Comparison of ENCODE assay signal across 8 cellular contexts in the genomic region with DNA sequence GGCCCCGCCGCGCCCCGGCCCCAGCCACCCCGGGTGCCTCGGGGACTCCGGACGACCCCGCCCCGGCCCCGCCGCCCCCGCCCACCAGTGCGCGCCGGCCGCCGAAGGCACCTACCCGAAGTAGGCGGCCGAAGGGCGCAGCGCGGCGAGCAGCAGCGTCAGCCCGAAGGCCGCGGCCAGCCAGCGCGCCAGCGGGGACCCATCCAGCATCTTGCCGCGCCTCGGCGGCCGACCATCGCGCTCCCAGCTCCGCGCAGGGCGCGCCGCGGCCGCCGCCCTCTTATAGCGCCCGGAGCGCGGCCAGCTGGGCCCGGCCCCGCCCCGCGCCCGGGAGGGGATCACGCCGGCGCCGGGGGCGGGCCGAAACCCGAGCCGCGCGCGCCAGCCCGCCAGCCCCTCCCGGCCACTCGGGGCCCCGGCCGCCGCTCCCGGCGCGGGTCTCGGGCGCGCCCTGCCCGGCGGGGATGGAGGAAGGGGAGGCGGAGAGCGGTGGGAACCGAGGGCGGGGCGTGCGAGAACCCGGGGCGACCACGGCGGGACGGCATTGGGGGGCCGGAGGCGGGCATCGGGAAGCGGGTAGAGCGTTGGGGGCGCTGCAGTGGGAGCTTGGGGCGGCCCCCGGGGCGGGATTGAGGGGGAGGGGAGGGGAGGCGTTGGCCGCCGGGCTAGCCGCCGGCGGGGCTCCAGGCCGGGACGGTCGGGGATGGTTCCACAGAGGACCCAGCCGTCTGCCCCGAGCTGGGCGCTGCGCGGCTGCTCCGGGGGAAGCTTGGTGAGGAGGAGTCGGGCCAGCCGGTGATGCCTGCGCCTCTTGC. TPM values are rescaled to one million over a fixed set of nuclear protein-coding genes. Genes with fewer than 3 reads are reported as not detected.
DNase-seq lines count a peak whose midpoint lies in the region; ATAC-seq and TF ChIP-seq lines count a peak whose summit lies in the region.

A gene with protein sequence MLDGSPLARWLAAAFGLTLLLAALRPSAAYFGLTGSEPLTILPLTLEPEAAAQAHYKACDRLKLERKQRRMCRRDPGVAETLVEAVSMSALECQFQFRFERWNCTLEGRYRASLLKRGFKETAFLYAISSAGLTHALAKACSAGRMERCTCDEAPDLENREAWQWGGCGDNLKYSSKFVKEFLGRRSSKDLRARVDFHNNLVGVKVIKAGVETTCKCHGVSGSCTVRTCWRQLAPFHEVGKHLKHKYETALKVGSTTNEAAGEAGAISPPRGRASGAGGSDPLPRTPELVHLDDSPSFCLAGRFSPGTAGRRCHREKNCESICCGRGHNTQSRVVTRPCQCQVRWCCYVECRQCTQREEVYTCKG (minus strand): TSS at position 255 of the 815 bp plus-strand sequence. CDS start 45 bp downstream, at position 210.

- no peaks in the 10 kb centered on the region for H3K9me3 ChIP-seq in iPS-18a (ENCODE audit: control insufficient read depth, low read depth, low read length)
- H3K9me3 ChIP-seq in smooth muscle cell (replicated peaks; ENCODE audit: low read depth), result no peaks in the 10 kb centered on the region

- peak within 1 kb of the TSS; percentile 52 for H3K9ac ChIP-seq in iPS-18a (ENCODE audit: low read length)
- H3K9ac ChIP-seq in smooth muscle cell (ENCODE audit: low read depth), result peak within 1 kb of the TSS; percentile 1

- in situ Hi-C loops in brain microvascular endothelial cell (cut with HindIII; ENCODE audit: low pct_ligation_motif_present, low sequenced_read_pairs), result no loop called here

- peak within 1 kb of the TSS; percentile 45 to 81 for H3K4me3 Mint-ChIP-seq in CD14-positive monocyte

- H3K27me3 ChIP-seq in brain microvascular endothelial cell (replicated peaks), result peaks cover 16% of the 10 kb centered on the region
- peaks cover 26% of the 10 kb centered on the region for H3K27me3 ChIP-seq in iPS-18a (ENCODE audit: control insufficient read depth, insufficient read depth, low read length)
- H3K27me3 ChIP-seq in smooth muscle cell (ENCODE audit: low read depth), result no peaks in the 10 kb centered on the region

- peaks cover 9% of the 10 kb centered on the region for H3K4me1 Mint-ChIP-seq in CD14-positive monocyte

- peak; percentile 44 for ATAC-seq in GM19463 (IDR thresholded peaks at IDR 0.05; ENCODE audit: unreplicated experiment)

- TF ChIP-seq CTCF in CD14-positive monocyte (IDR thresholded peaks at IDR 0.05) (no peak), brain microvascular endothelial cell (IDR thresholded peaks at IDR 0.05; ENCODE audit: low read depth, low read length, missing control alignments) (no peak), smooth muscle cell (IDR thresholded peaks at IDR 0.05; ENCODE audit: borderline replicate concordance, insufficient read depth, poor library complexity, severe bottlenecking) (no peak)

- H3K36me3 ChIP-seq in brain microvascular endothelial cell (replicated peaks) (no peaks in the 10 kb centered on the region), iPS-18a (ENCODE audit: control insufficient read depth, low read depth, low read length) (no peaks in the 10 kb centered on the region), smooth muscle cell (ENCODE audit: low read depth) (no peaks in the 10 kb centered on the region)

- no peak for DNase-seq in CD14-positive monocyte (ENCODE audit: low spot score)
- peak; percentile 48 for DNase-seq in NCI-H2227 treated with DMSO at 0.1 percent for 48 hours (lab: John Stamatoyannopoulos, UW)
- no peak for DNase-seq in brain microvascular endothelial cell
- DNase-seq in smooth muscle cell (lab: John Stamatoyannopoulos, UW; ENCODE audit: unreplicated experiment), result no peak
- no peak for DNase-seq in activated gamma-delta T cell treated with Interleukin-2 at 50 U/mL for 16 hours
- DNase-seq in MV-4-11 (lab: John Stamatoyannopoulos, UW), result no peak

- no peaks in the 10 kb centered on the region for H3K79me2 ChIP-seq in smooth muscle cell (ENCODE audit: low read depth)

- H3K27me3 Mint-ChIP-seq in CD14-positive monocyte (ENCODE audit: low read depth in 3 of 3), result peaks cover 36 to 52% (median 51%) of the 10 kb centered on the region in 3 donors

- H3F3A ChIP-seq in smooth muscle cell (ENCODE audit: low read depth), result no peaks in the 10 kb centered on the region

- H3K4me3 ChIP-seq in brain microvascular endothelial cell (ENCODE audit: low read depth, low read length) (peak within 1 kb of the TSS; percentile 47), iPS-18a (ENCODE audit: low read length) (peak within 1 kb of the TSS; percentile 75), smooth muscle cell (peak within 1 kb of the TSS; percentile 65)

- intact Hi-C loops in CD14-positive monocyte (cut with micrococcal nuclease), result loop anchor here (5.0 kb wide), 1 partner anchor 186 kb away; no protein-coding TSS in a partner anchor

- H3K4me1 ChIP-seq in iPS-18a (ENCODE audit: control insufficient read depth, low read depth, low read length), result peaks cover 4% of the 10 kb centered on the region
- peaks cover 17% of the 10 kb centered on the region for H3K4me1 ChIP-seq in smooth muscle cell (ENCODE audit: low read depth)

- peak within 1 kb of the TSS; percentile 77 for H2AFZ ChIP-seq in smooth muscle cell (ENCODE audit: low read depth)

- H3K27ac ChIP-seq in brain microvascular endothelial cell (no peak within 1 kb of the TSS), iPS-18a (ENCODE audit: low read length) (no peak within 1 kb of the TSS), smooth muscle cell (ENCODE audit: low read depth) (no peak within 1 kb of the TSS)

- H4K20me1 ChIP-seq in smooth muscle cell (ENCODE audit: low read depth), result peaks cover 10% of the 10 kb centered on the region

- no peaks in the 10 kb centered on the region for H3K36me3 Mint-ChIP-seq in CD14-positive monocyte

- WGBS in smooth muscle cell (ENCODE audit: low lambda C conversion rate), result under 1% methylated on average over 64 of the region's 119 CpGs

- H3K9me3 Mint-ChIP-seq in CD14-positive monocyte, result peaks cover 0 to 8% (median 0%) of the 10 kb centered on the region in 7 donors

- H3K27ac Mint-ChIP-seq in CD14-positive monocyte, result no peak within 1 kb of the TSS

- peak within 1 kb of the TSS; percentile 91 for H3K4me2 ChIP-seq in smooth muscle cell

RNA-seq across cellular contexts. Expression of the gene that starts here (rescaled TPM):
- polyA plus RNA-seq in CD14-positive monocyte (not detected), smooth muscle cell (0.03 and 0.76 TPM in 2 replicates)
- 1.1 and 2.6 TPM in 2 replicates for total RNA-seq in smooth muscle cell
